In the genomic region with DNA sequence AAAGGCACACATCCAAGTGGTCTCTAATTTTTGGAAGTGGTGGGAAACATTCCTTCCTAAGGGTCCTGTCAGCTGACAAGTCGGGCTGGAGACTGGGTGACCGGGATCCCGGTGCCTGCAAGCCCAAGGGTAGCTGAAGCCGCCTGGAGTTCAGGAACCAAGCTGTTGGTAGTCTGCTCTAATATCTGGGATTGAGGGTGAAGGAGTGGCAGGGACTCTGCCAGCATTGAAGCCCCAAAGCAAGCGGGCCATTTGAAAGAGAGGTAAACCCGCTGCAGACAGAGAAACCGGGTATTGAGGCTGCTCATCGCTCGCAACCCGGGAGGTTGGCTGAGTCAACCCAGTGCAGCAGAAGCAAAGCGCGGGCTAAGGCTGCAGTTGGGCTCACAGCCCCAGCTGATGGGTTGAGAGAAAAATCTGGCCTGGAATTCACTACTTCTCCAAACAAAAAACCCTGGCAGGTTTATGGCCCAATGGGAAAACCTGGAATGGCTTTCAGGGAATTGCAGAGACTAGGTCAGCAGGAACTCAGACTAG, we compare ENCODE assay signal across 8 cellular contexts. TPM values are rescaled to one million over a fixed set of nuclear protein-coding genes. Genes with fewer than 3 reads are reported as not detected.
DNase-seq lines count a peak whose midpoint lies in the region; ATAC-seq and TF ChIP-seq lines count a peak whose summit lies in the region.

No MANE protein-coding gene starts in this region.

- no peak for TF ChIP-seq CTCF in adrenal gland (IDR thresholded peaks at IDR 0.05)

- peaks cover 41% of the 10 kb centered on the region for H3K27me3 ChIP-seq in adrenal gland

- peaks cover 0 to 11% of the 10 kb centered on the region in 2 donors for H3K4me1 ChIP-seq in adrenal gland (replicated peaks in 1 of 2)

- peak; percentile 85 for DNase-seq in ACHN
- peak; percentile 55 for DNase-seq in NCI-H2196 (lab: John Stamatoyannopoulos, UW; ENCODE audit: unreplicated experiment)
- DNase-seq in adrenal gland: peak; percentile 37 to 64 (median 62)
- DNase-seq in left cardiac atrium: peak; percentile 50
- peak; percentile 30 to 95 (median 66) for DNase-seq in posterior cingulate gyrus

- no peaks in the 10 kb centered on the region for H3K9me3 ChIP-seq in adrenal gland (replicated peaks in 1 of 3)

- H3K36me3 ChIP-seq in adrenal gland (replicated peaks in 1 of 2): no peaks in the 10 kb centered on the region

- intact Hi-C loops in adrenal gland (cut with DNase I) (no loop called here), left cardiac atrium (cut with DNase I) (no loop called here), posterior cingulate gyrus (cut with DNase I) (no loop called here)

- no peak for TF ChIP-seq POLR2A in adrenal gland (IDR thresholded peaks at IDR 0.05)

- ATAC-seq in GM21423 (IDR thresholded peaks at IDR 0.05; ENCODE audit: unreplicated experiment): peak; percentile 27
- peak; percentile 91 to 96 for ATAC-seq in left cardiac atrium
- ATAC-seq in GM19328 (IDR thresholded peaks at IDR 0.05; ENCODE audit: unreplicated experiment): no peak
- no peak for ATAC-seq in GM21367 (IDR thresholded peaks at IDR 0.05; ENCODE audit: unreplicated experiment)

- no peak overlapping the region for H3K27ac ChIP-seq in adrenal gland

- peak overlapping the region in 1 of 4 donors; percentile 2 for H3K4me3 ChIP-seq in adrenal gland

- in situ Hi-C loops in ACHN (cut with HindIII; ENCODE audit: low pct_ligation_motif_present, low pct_unique_long_range_greater_than_20kb, low sequenced_read_pairs): no loop called here

- WGBS in adrenal gland, 4 donors: 0 to 2% (median 2%) methylated on average over 11 to 12 of the region's 12 CpGs

RNA-seq across cellular contexts. Expression of a gene that starts 28.2 kb away (rescaled TPM):
- total RNA-seq in adrenal gland: 10 to 100 TPM; 25.0 to 45.4 (median 39.3) TPM
- polyA plus RNA-seq in adrenal gland: 10 to 100 TPM; 20.7 to 54.7 (median 21.6) TPM
- total RNA-seq in left cardiac atrium: 10 to 100 TPM; 30.5 to 31.8 TPM

Comparison
In these comparisons a context has a peak if more than half of its experiments do, and no peak if none do; other contexts are left out.
1. ATAC-seq: peak in GM21423 (single experiment) and left cardiac atrium (2 of 2); none in GM19328 (single experiment) and GM21367 (single experiment).
2. Peak in every context shown above with its lines, with median percentiles within 50 percentile points of each other: DNase-seq.